ENCODE assay signal across 8 cellular contexts in the genomic region with DNA sequence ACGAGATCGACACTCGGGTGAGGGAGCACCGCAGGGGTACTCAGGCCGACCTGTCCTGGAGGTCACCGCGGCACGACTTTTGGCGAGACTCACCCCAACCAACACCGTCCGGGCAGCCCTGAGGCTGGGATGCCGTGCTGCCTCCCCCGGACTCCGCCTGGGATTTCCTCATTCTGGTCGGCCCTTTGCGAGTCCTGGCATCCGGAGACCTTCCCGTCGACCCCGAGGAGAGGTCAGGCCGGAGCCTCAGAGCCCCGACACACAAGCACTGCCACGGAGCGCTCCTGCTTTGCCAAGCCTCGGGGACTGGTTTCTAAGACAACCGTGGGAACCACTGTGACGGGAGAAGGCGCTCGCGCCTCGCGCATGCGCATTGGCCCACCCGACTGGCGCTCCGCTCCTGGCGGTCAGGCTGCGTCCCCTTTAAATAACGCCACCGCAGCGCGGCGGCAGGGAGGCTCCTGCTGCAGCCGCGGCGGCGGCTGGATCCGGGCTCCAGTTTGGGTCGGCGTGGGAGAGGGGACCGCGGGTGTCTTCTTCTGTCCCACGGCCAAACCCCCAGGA.
A peak's percentile ranks its signal among the peaks of the same experiment; 100 is the strongest.
DNase-seq lines count a peak whose midpoint lies in the region; ATAC-seq, FAIRE-seq and TF ChIP-seq lines count a peak whose summit lies in the region.
"Not testable (repeated sequence)": the region's sequence is repeated elsewhere in the genome, so short reads cannot be mapped to it uniquely, and the experiment has no call there.

No MANE protein-coding gene starts in this region.

- not testable (repeated sequence) for H2BK15ac ChIP-seq in H1 (ENCODE audit: low read length)

- not testable (repeated sequence) for H3F3A ChIP-seq in PC-9 (ENCODE audit: insufficient read depth, low read depth)

- CTCF ChIA-PET in PC-9 (lab: Charles Lee); H1 (lab: Charles Lee; ENCODE audit: partially characterized antibody): not testable (repeated sequence)

- DNase-seq in BE2C (peak; percentile 95), LHCN-M2 (ENCODE audit: low read depth) (peak; percentile 77), PC-9 (peak; percentile 77 to 92), activated T-cell treated with anti-CD3 and anti-CD28 coated beads for 1 hour (ENCODE audit: low read depth) (peak; percentile 73), H1 (ENCODE audit: low read depth in 1 of 2, low spot score in 2 of 2) (peak; percentile 59 to 96), medulla oblongata (ENCODE audit: extremely low spot score) (peak; percentile 92)
- DNase-seq in stimulated activated CD4-positive, alpha-beta T cell treated with anti-CD3 and anti-CD28 coated beads, Interleukin-4, amount 100 ng/mL, for 1 hour: peak; percentile 84

- peaks cover 10% of the 10 kb centered on the region for H3K23me2 ChIP-seq in H1 (ENCODE audit: low read depth, low read length)

- H2AK5ac ChIP-seq in H1 (ENCODE audit: low read depth, low read length): not testable (repeated sequence)

- FAIRE-seq in H1 (lab: Jason Lieb, UNC): not testable (repeated sequence)

- TF ChIP-seq CTCF in BE2C (IDR thresholded peaks at IDR 0.05; ENCODE audit: low read depth, low read length); PC-9 (conservative IDR thresholded peaks at IDR 0.05); H1 (IDR thresholded peaks at IDR 0.05; ENCODE audit: control extremely low read depth in 1 of 3, insufficient read depth in 1 of 3, low read depth in 1 of 3, low read length in 3 of 3): not testable (repeated sequence)

- intact Hi-C loops in PC-9 (cut with micrococcal nuclease; ENCODE audit: unreplicated experiment): not testable (repeated sequence)

- H3K18ac ChIP-seq in H1 (ENCODE audit: extremely low read depth, low read length): not testable (repeated sequence)

- not testable (repeated sequence) for H3K56ac ChIP-seq in H1 (replicated peaks; ENCODE audit: insufficient read length, low read depth, low read length)

- TF ChIP-seq EP300 in H1 (IDR thresholded peaks at IDR 0.05; ENCODE audit: borderline replicate concordance in 1 of 2, low read depth in 2 of 2, low read length in 2 of 2): not testable (repeated sequence)

- not testable (repeated sequence) for TF ChIP-seq POLR2A in H1 (IDR thresholded peaks at IDR 0.05; ENCODE audit: control extremely low read depth in 1 of 2, low read depth in 2 of 2, low read length in 2 of 2)

- ATAC-seq in GM19452 (IDR thresholded peaks at IDR 0.05; ENCODE audit: unreplicated experiment): peak; percentile 61

- TF ChIP-seq RAD21 in H1 (IDR thresholded peaks at IDR 0.05 in 1 of 2, conservative IDR thresholded peaks at IDR 0.05 in 1 of 2; ENCODE audit: low read depth in 2 of 2, low read length in 2 of 2): 0 out of 4 replicates have a peak, but pooled peaks of 1 of the 2 experiments have one; percentile 10

- H3K4me3 ChIP-seq in BE2C (ENCODE audit: low read depth, low read length) (peak overlapping the region; percentile 57), PC-9 (peak overlapping the region; percentile 71), H1 (ENCODE audit: extremely low read depth in 1 of 4, insufficient read depth in 2 of 4, low read depth in 3 of 4, low read length in 4 of 4) (peak overlapping the region in 2 of 4 experiments; percentile 42 to 51; a peak in 3 of 8 replicates)

- not testable (repeated sequence) for H3K4ac ChIP-seq in H1 (replicated peaks; ENCODE audit: insufficient read length, low read depth, low read length)

- H2BK120ac ChIP-seq in H1 (replicated peaks; ENCODE audit: low read depth, low read length): not testable (repeated sequence)

- H3K27ac ChIP-seq in PC-9; H1 (ENCODE audit: low read depth, low read length): not testable (repeated sequence)

- not testable (repeated sequence) for H3K9me2 ChIP-seq in PC-9 (ENCODE audit: insufficient read depth)

- not testable (repeated sequence) for H3K9me3 ChIP-seq in BE2C; PC-9 (ENCODE audit: insufficient read depth, low read depth)
- peaks cover 0 to 66% of the 10 kb centered on the region in 2 experiments; a peak in 2 of 4 replicates for H3K9me3 ChIP-seq in H1 (ENCODE audit: insufficient read depth in 2 of 2, low read depth in 1 of 2, low read length in 1 of 2)

- WGBS in H1 (ENCODE audit: extremely low coverage in 1 of 2, insufficient coverage in 1 of 2, insufficient read length in 1 of 2, insufficient replicate concordance in 2 of 2, low coverage in 1 of 2, low lambda C conversion rate in 2 of 2, missing lambda C conversion rate in 1 of 2), 2 experiments: 56% methylated on average over 12 of the region's 53 CpGs; no CpG with 5 or more reads in 1 of the 2 experiments

- H4K5ac ChIP-seq in H1 (ENCODE audit: insufficient read length, low read depth, low read length): not testable (repeated sequence)

- not testable (repeated sequence) for H3K23ac ChIP-seq in H1 (ENCODE audit: insufficient read length)

- H3K4me2 ChIP-seq in PC-9: peak overlapping the region; percentile 94
- peak overlapping the region; percentile 59 to 78 for H3K4me2 ChIP-seq in H1 (ENCODE audit: insufficient read depth in 1 of 2, low read depth in 2 of 2, low read length in 2 of 2)

- not testable (repeated sequence) for H3K36me3 ChIP-seq in BE2C; PC-9 (ENCODE audit: low read depth); H1 (ENCODE audit: control insufficient read depth in 2 of 4, insufficient read depth in 4 of 4, low read length in 3 of 4)

- H2BK12ac ChIP-seq in H1 (ENCODE audit: low read depth, low read length): 0 out of 2 replicates have a peak overlapping the region, but pooled peaks have one; percentile 27

- not testable (repeated sequence) for H3K9ac ChIP-seq in H1 (replicated peaks in 1 of 4; ENCODE audit: extremely low read depth in 1 of 4, low read depth in 3 of 4, low read length in 3 of 4)

- H2BK5ac ChIP-seq in H1 (ENCODE audit: low read depth, low read length): not testable (repeated sequence)

- H4K8ac ChIP-seq in H1 (ENCODE audit: extremely low read depth, insufficient read depth, low read length): not testable (repeated sequence)

- BruUV-seq in PC-9 (replicated peaks; lab: Mats Ljungman, UMichigan): not testable (repeated sequence)

- not testable (repeated sequence) for H3K4me1 ChIP-seq in BE2C
- peaks cover 10% of the 10 kb centered on the region; the same call in 1 of the 2 replicates for H3K4me1 ChIP-seq in PC-9 (replicated peaks; ENCODE audit: insufficient read depth)
- peaks cover 0 to 13% (median under 1%) of the 10 kb centered on the region in 4 experiments; a peak in 4 of 7 replicates for H3K4me1 ChIP-seq in H1 (replicated peaks in 1 of 4; ENCODE audit: control insufficient read depth in 3 of 4, insufficient read depth in 4 of 4, low read length in 3 of 4)

- not testable (repeated sequence) for H4K20me1 ChIP-seq in PC-9 (ENCODE audit: insufficient read depth); H1 (replicated peaks in 1 of 2; ENCODE audit: control insufficient read depth in 1 of 2, insufficient read depth in 2 of 2, low read length in 2 of 2)

- not testable (repeated sequence) for H3K79me2 ChIP-seq in PC-9 (ENCODE audit: low read depth); H1 (ENCODE audit: control insufficient read depth in 1 of 2, insufficient read depth in 2 of 2, low read length in 2 of 2)

- not testable (repeated sequence) for H2BK20ac ChIP-seq in H1 (ENCODE audit: low read length)

- not testable (repeated sequence) for H4K91ac ChIP-seq in H1 (replicated peaks; ENCODE audit: insufficient read length, low read length)

- H2AFZ ChIP-seq in PC-9: peak overlapping the region; percentile 82
- not testable (repeated sequence) for H2AFZ ChIP-seq in H1 (ENCODE audit: low read length)

- H3K14ac ChIP-seq in H1 (ENCODE audit: insufficient read length): not testable (repeated sequence)

- H3K27me3 ChIP-seq in BE2C (peaks cover 12% of the 10 kb centered on the region), H1 (replicated peaks in 1 of 4; ENCODE audit: control insufficient read depth in 3 of 4, extremely low read depth in 1 of 4, insufficient read depth in 3 of 4, low read length in 3 of 4) (peaks cover 39 to 91% (median 75%) of the 10 kb centered on the region in 4 experiments)
- H3K27me3 ChIP-seq in PC-9 (ENCODE audit: insufficient read depth, low read depth): not testable (repeated sequence)

- POLR2A ChIA-PET in PC-9 (lab: Charles Lee; ENCODE audit: unreplicated experiment); H1 (lab: Charles Lee; ENCODE audit: partially characterized antibody): not testable (repeated sequence)

- not testable (repeated sequence) for H3K79me1 ChIP-seq in H1 (ENCODE audit: low read depth, low read length)

TF ChIP-seq in H1, 55 proteins besides CTCF, POLR2A, EP300 and RAD21:
- TF ChIP-seq, protein P1, sequence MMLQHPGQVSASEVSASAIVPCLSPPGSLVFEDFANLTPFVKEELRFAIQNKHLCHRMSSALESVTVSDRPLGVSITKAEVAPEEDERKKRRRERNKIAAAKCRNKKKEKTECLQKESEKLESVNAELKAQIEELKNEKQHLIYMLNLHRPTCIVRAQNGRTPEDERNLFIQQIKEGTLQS (IDR thresholded peaks at IDR 0.05; ENCODE audit: insufficient read depth, low read depth, low read length): 0 out of 2 replicates have a peak, but pooled peaks have one; percentile 13
- TF ChIP-seq NRF1 (IDR thresholded peaks at IDR 0.05; ENCODE audit: low read depth, low read length): peak; percentile 52
TF ChIP-seq in H1: peak in this region for 2; not testable (repeated sequence) for 53.
